ENCODE assay signal across 9 cellular contexts in the genomic region with DNA sequence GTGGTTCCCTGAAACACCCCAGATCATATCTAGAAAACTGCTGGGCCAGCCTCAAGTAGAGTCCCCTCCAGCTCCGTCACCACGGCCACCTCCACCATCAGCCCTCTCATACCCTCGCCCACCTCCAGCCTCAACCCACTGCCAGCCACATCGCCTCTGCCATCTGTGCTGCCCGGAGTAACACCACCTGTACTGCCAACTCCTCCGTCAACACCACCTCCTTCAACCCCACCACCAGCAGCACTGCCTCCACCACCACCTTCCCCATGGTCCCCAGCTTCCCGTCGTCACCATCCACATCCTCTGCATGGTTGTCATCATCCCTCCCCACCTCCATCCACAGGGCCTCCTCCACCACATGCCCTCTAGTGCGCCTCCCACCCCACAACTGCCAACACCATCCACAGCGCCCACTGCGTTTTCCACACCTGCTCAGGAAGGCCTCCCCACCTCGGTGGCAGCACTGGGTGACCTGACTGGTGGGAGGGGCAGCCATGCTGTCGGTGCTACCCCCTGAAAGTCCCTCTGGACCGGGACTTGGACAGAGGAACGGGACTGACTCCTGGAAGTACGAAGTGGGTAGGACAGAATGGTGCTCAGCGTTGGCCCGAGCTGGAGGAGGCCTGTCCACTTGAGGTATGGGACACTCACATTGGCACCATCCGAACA. TPM values are rescaled to one million over a fixed set of nuclear protein-coding genes. Genes with fewer than 3 reads are reported as not detected.
A peak's percentile ranks its signal among the peaks of the same experiment; 100 is the strongest.
DNase-seq lines count a peak whose midpoint lies in the region; ATAC-seq and TF ChIP-seq lines count a peak whose summit lies in the region.
"Had no signal": no experiment of that assay in that cellular context is flagged by ENCODE, and none has a peak within 500 bp of the region (broad histone marks: within the 10 kb centered on the region; RNA-seq: fewer than 3 reads in every experiment).

No MANE protein-coding gene starts in this region.

- intact Hi-C loops in Calu3 (cut with micrococcal nuclease; ENCODE audit: unreplicated experiment): loop anchor here (10.0 kb wide), 1 partner anchor 85 kb away; no protein-coding TSS in a partner anchor
- intact Hi-C loops in activated T-helper 1 cell treated with anti-CD3 and anti-CD28 coated beads, Interleukin-12 subunit alpha, Interleukin-12 subunit beta, Interleukin-2, Interleukin-4 antibody, amounts not matched to agents 30 ng/mL and 10 ng/mL and 1 ng/mL, durations not matched to agents 14 hours and 24 hours and 36 hours (cut with micrococcal nuclease): loop anchor here (2.0 kb wide), 1 partner anchor 37 kb away; no protein-coding TSS in a partner anchor

- 93% methylated on average over 19 of the region's 19 CpGs for WGBS in hepatocyte (ENCODE audit: low lambda C conversion rate, missing lambda C conversion rate)

- peak overlapping the region; percentile 84 for H3K4me2 ChIP-seq in hepatocyte

- no peaks in the 10 kb centered on the region for H3K4me1 Mint-ChIP-seq in Calu3 (ENCODE audit: low read depth, unreplicated experiment)
- H3K4me1 Mint-ChIP-seq in activated T-helper 1 cell treated with anti-CD3 and anti-CD28 coated beads, Interleukin-12 subunit alpha, Interleukin-12 subunit beta, Interleukin-2, Interleukin-4 antibody, amounts not matched to agents 30 ng/mL and 10 ng/mL and 1 ng/mL, durations not matched to agents 14 hours and 24 hours and 36 hours (ENCODE audit: low read depth): peaks cover 5% of the 10 kb centered on the region

- H3K36me3 ChIP-seq in hepatocyte (replicated peaks; ENCODE audit: insufficient read depth, low read depth): no peaks in the 10 kb centered on the region

- H3K27me3 Mint-ChIP-seq in Calu3 (ENCODE audit: unreplicated experiment): peaks cover 41% of the 10 kb centered on the region
- H3K27me3 Mint-ChIP-seq in activated T-helper 1 cell treated with anti-CD3 and anti-CD28 coated beads, Interleukin-12 subunit alpha, Interleukin-12 subunit beta, Interleukin-2, Interleukin-4 antibody, amounts not matched to agents 30 ng/mL and 10 ng/mL and 1 ng/mL, durations not matched to agents 14 hours and 24 hours and 36 hours (ENCODE audit: insufficient read depth): peaks cover 28% of the 10 kb centered on the region

- peaks cover 6% of the 10 kb centered on the region for H3K36me3 Mint-ChIP-seq in Calu3 (ENCODE audit: insufficient read depth, unreplicated experiment)
- H3K36me3 Mint-ChIP-seq in activated T-helper 1 cell treated with anti-CD3 and anti-CD28 coated beads, Interleukin-12 subunit alpha, Interleukin-12 subunit beta, Interleukin-2, Interleukin-4 antibody, amounts not matched to agents 30 ng/mL and 10 ng/mL and 1 ng/mL, durations not matched to agents 14 hours and 24 hours and 36 hours (ENCODE audit: low read depth): no peaks in the 10 kb centered on the region

- H3K4me3 ChIP-seq in hepatocyte: no peak overlapping the region
- peak overlapping the region; percentile 58 for H3K4me3 ChIP-seq in skeletal muscle cell (ENCODE audit: low read depth, low read length)

- CTCF ChIA-PET in Calu3 (lab: Charles Lee): no interaction called here

- peaks cover 5% of the 10 kb centered on the region for H3K9me3 Mint-ChIP-seq in Calu3 (ENCODE audit: low read depth, unreplicated experiment)
- peaks cover 14% of the 10 kb centered on the region for H3K9me3 Mint-ChIP-seq in activated T-helper 1 cell treated with anti-CD3 and anti-CD28 coated beads, Interleukin-12 subunit alpha, Interleukin-12 subunit beta, Interleukin-2, Interleukin-4 antibody, amounts not matched to agents 30 ng/mL and 10 ng/mL and 1 ng/mL, durations not matched to agents 14 hours and 24 hours and 36 hours

- H3K9me3 ChIP-seq in hepatocyte (ENCODE audit: low read depth): no peaks in the 10 kb centered on the region

- no peak for TF ChIP-seq CTCF in Calu3 (IDR thresholded peaks at IDR 0.05; ENCODE audit: unreplicated experiment)
- TF ChIP-seq CTCF in hepatocyte (IDR thresholded peaks at IDR 0.05; ENCODE audit: poor library complexity): no peak

- H2AFZ ChIP-seq in hepatocyte: no peak overlapping the region

- DNase-seq in Calu3 (no peak), hepatocyte (ENCODE audit: low spot score) (no peak), skeletal muscle cell (ENCODE audit: low read depth) (no peak), iPS-NIHi7 (ENCODE audit: extremely low spot score) (no peak), superior temporal gyrus (ENCODE audit: extremely low spot score) (no peak), SHP77 treated with DMSO at 0.1 percent for 48 hours (lab: John Stamatoyannopoulos, UW) (no peak)
- DNase-seq in activated T-helper 1 cell treated with anti-CD3 and anti-CD28 coated beads, Interleukin-12 subunit alpha, Interleukin-12 subunit beta, Interleukin-2, Interleukin-4 antibody, amounts not matched to agents 30 ng/mL and 10 ng/mL and 1 ng/mL, durations not matched to agents 14 hours and 24 hours and 36 hours (ENCODE audit: low spot score): no peak
- DNase-seq: HFFc6 had no signal

- peak overlapping the region; percentile 66 for H3K4me3 Mint-ChIP-seq in Calu3 (ENCODE audit: low read depth, unreplicated experiment)
- H3K4me3 Mint-ChIP-seq in activated T-helper 1 cell treated with anti-CD3 and anti-CD28 coated beads, Interleukin-12 subunit alpha, Interleukin-12 subunit beta, Interleukin-2, Interleukin-4 antibody, amounts not matched to agents 30 ng/mL and 10 ng/mL and 1 ng/mL, durations not matched to agents 14 hours and 24 hours and 36 hours: peak overlapping the region; percentile 47
- H3K4me3 Mint-ChIP-seq: HFFc6 had no signal

- no peaks in the 10 kb centered on the region for H3K9me2 ChIP-seq in hepatocyte (replicated peaks; ENCODE audit: insufficient read depth)

- no peaks in the 10 kb centered on the region for H4K20me1 ChIP-seq in hepatocyte (ENCODE audit: insufficient read depth, poor library complexity, severe bottlenecking)

- peaks cover 12% of the 10 kb centered on the region for H3K27me3 ChIP-seq in hepatocyte

- H3K4me1 ChIP-seq in hepatocyte (ENCODE audit: insufficient read depth): peaks cover 25% of the 10 kb centered on the region

- no TSS peak for BruUV-seq in Calu3 (replicated peaks; lab: Mats Ljungman, UMichigan)

- H3K27ac ChIP-seq in hepatocyte: no peak overlapping the region

- ATAC-seq in esophagus mucosa: no peak

- H3K27ac Mint-ChIP-seq in Calu3 (ENCODE audit: unreplicated experiment): no peak overlapping the region
- H3K27ac Mint-ChIP-seq in activated T-helper 1 cell treated with anti-CD3 and anti-CD28 coated beads, Interleukin-12 subunit alpha, Interleukin-12 subunit beta, Interleukin-2, Interleukin-4 antibody, amounts not matched to agents 30 ng/mL and 10 ng/mL and 1 ng/mL, durations not matched to agents 14 hours and 24 hours and 36 hours: no peak overlapping the region
- H3K27ac Mint-ChIP-seq: HFFc6 had no signal

- no peaks in the 10 kb centered on the region for H3K79me2 ChIP-seq in hepatocyte

RNA-seq across cellular contexts. Expression of gene SNED1, which starts 1.6 kb away (rescaled TPM):
- total RNA-seq in Calu3 (2022): 0.76 and 0.86 TPM in 2 replicates
- 1.6 and 2.5 TPM in 2 replicates for total RNA-seq in activated T-helper 1 cell treated with anti-CD3 and anti-CD28 coated beads, Interleukin-12 subunit alpha, Interleukin-12 subunit beta, Interleukin-2, Interleukin-4 antibody, amounts not matched to agents 30 ng/mL and 10 ng/mL and 1 ng/mL, durations not matched to agents 14 hours and 24 hours and 36 hours
- total RNA-seq in hepatocyte: 3.5 and 6.5 TPM in 2 replicates
- polyA plus RNA-seq in hepatocyte: 3.7 and 4.6 TPM in 2 replicates
- 3.9 TPM for total RNA-seq in esophagus mucosa
